In genomic region chr3:71586810-71587242, GRCh38 we compare ENCODE assay signal across 19 cellular contexts. TPM values are rescaled to one million over a fixed set of nuclear protein-coding genes. Genes with fewer than 3 reads are reported as not detected.
DNase-seq lines count a peak whose midpoint lies in the region; ATAC-seq and TF ChIP-seq lines count a peak whose summit lies in the region.
"Had no signal": no experiment of that assay in that cellular context is flagged by ENCODE, and none has a peak within 500 bp of the region (broad histone marks: within the 10 kb centered on the region; RNA-seq: fewer than 3 reads in every experiment).

No MANE protein-coding gene starts in this region.

- no peak overlapping the region for H3K4me3 Mint-ChIP-seq in CD8-positive, alpha-beta T cell
- no peak overlapping the region for H3K4me3 Mint-ChIP-seq in activated naive CD8-positive, alpha-beta T cell
- H3K4me3 Mint-ChIP-seq in neural crest cell: no peak overlapping the region
- H3K4me3 Mint-ChIP-seq in activated CD8-positive, alpha-beta memory T cell treated with anti-CD3 and anti-CD28 coated beads, Interleukin-2, amount 10 ng/mL, durations not matched to agents 7 days and 5 days: no peak overlapping the region
- H3K4me3 Mint-ChIP-seq: neural progenitor cell; stimulated activated memory B cell treated with anti-CD40 and anti-IgM and Interleukin-4, amounts not matched to agents 10 μg/mL and 1 μg/mL and 100 μg/mL, for 72 hours; T-cell had no signal

- CTCF ChIA-PET in CD8-positive, alpha-beta T cell (lab: Charles Lee): interaction anchor here (0.6 to 4.7 kb wide), 16 partner anchors 10 to 1522 kb away, joined by 3 to 55 read pairs (median 4); no protein-coding TSS in a partner anchor
- CTCF ChIA-PET in activated CD8-positive, alpha-beta memory T cell treated with anti-CD3 and anti-CD28 coated beads, Interleukin-2, amount 10 ng/mL, durations not matched to agents 7 days and 5 days (lab: Charles Lee): interaction anchor here (0.7 to 2.0 kb wide), 5 partner anchors 15 to 1036 kb away, joined by 3 to 4 read pairs (median 3); no protein-coding TSS in a partner anchor

- H3K79me2 ChIP-seq in KMS-11 (ENCODE audit: insufficient read depth, low read depth): no peaks in the 10 kb centered on the region

- POLR2A ChIA-PET in CD8-positive, alpha-beta T cell (lab: Charles Lee): no interaction called here

- peaks cover 14% of the 10 kb centered on the region for H3K36me3 Mint-ChIP-seq in CD8-positive, alpha-beta T cell
- no peaks in the 10 kb centered on the region for H3K36me3 Mint-ChIP-seq in activated naive CD8-positive, alpha-beta T cell
- H3K36me3 Mint-ChIP-seq in neural crest cell (ENCODE audit: low read depth): peaks cover 2% of the 10 kb centered on the region
- H3K36me3 Mint-ChIP-seq in activated CD8-positive, alpha-beta memory T cell treated with anti-CD3 and anti-CD28 coated beads, Interleukin-2, amount 10 ng/mL, durations not matched to agents 7 days and 5 days: no peaks in the 10 kb centered on the region
- H3K36me3 Mint-ChIP-seq: stimulated activated memory B cell treated with anti-CD40 and anti-IgM and Interleukin-4, amounts not matched to agents 10 μg/mL and 1 μg/mL and 100 μg/mL, for 72 hours had no signal

- no peaks in the 10 kb centered on the region for H3K27me3 ChIP-seq in CD8-positive, alpha-beta T cell (ENCODE audit: insufficient read depth, low read length)
- H3K27me3 ChIP-seq in KMS-11 (ENCODE audit: insufficient read depth, low read depth): no peaks in the 10 kb centered on the region
- H3K27me3 ChIP-seq: foreskin keratinocyte, hepatocyte, left lung, neural progenitor cell had no signal

- H3K4me3 ChIP-seq in CD8-positive, alpha-beta T cell (ENCODE audit: low read depth, low read length): no peak overlapping the region
- no peak overlapping the region for H3K4me3 ChIP-seq in KMS-11 (IDR thresholded peaks at IDR 0.05; ENCODE audit: insufficient read depth, low read depth, low read length)
- H3K4me3 ChIP-seq: hepatocyte, left lung, neural progenitor cell, psoas muscle had no signal

- no peaks in the 10 kb centered on the region for H4K20me1 ChIP-seq in KMS-11 (ENCODE audit: insufficient read depth)

- no peaks in the 10 kb centered on the region for H3K36me3 ChIP-seq in CD8-positive, alpha-beta T cell (ENCODE audit: insufficient read depth, low read length)
- H3K36me3 ChIP-seq in KMS-11 (ENCODE audit: insufficient read depth): no peaks in the 10 kb centered on the region
- H3K36me3 ChIP-seq: left lung, neural progenitor cell, thoracic aorta had no signal

- H3K4me1 ChIP-seq in CD8-positive, alpha-beta T cell (ENCODE audit: insufficient read depth, low read length): peaks cover 14% of the 10 kb centered on the region
- peaks cover 12% of the 10 kb centered on the region for H3K4me1 ChIP-seq in KMS-11 (ENCODE audit: low read depth, poor library complexity, severe bottlenecking)

- H3K4me2 ChIP-seq in KMS-11: no peak overlapping the region
- H3K4me2 ChIP-seq: neural progenitor cell had no signal

- H3K9me3 ChIP-seq in CD8-positive, alpha-beta T cell (ENCODE audit: low read length): no peaks in the 10 kb centered on the region
- H3K9me3 ChIP-seq: left lung, psoas muscle, thoracic aorta had no signal

- no peaks in the 10 kb centered on the region for H3K27me3 Mint-ChIP-seq in CD8-positive, alpha-beta T cell (ENCODE audit: low read depth)
- no peaks in the 10 kb centered on the region for H3K27me3 Mint-ChIP-seq in activated naive CD8-positive, alpha-beta T cell
- H3K27me3 Mint-ChIP-seq in neural crest cell (ENCODE audit: low read depth): peaks cover 24% of the 10 kb centered on the region
- H3K27me3 Mint-ChIP-seq in activated CD8-positive, alpha-beta memory T cell treated with anti-CD3 and anti-CD28 coated beads, Interleukin-2, amount 10 ng/mL, durations not matched to agents 7 days and 5 days: peaks cover 3% of the 10 kb centered on the region
- H3K27me3 Mint-ChIP-seq: stimulated activated memory B cell treated with anti-CD40 and anti-IgM and Interleukin-4, amounts not matched to agents 10 μg/mL and 1 μg/mL and 100 μg/mL, for 72 hours; T-cell had no signal

- H2AFZ ChIP-seq in KMS-11 (ENCODE audit: low read depth): no peak overlapping the region
- H2AFZ ChIP-seq: hepatocyte, neural progenitor cell had no signal

- ATAC-seq in CD8-positive, alpha-beta T cell: no peak
- no peak for ATAC-seq in activated CD8-positive, alpha-beta memory T cell treated with anti-CD3 and anti-CD28 coated beads, Interleukin-2, amount 10 ng/mL, durations not matched to agents 7 days and 5 days
- ATAC-seq: activated naive CD4-positive, alpha-beta T cell treated with anti-CD3 and anti-CD28 coated beads, Interleukin-2, amount 50 U/mL, for 72 hours; foreskin keratinocyte; left lung; psoas muscle; stimulated activated memory B cell treated with anti-CD40 and anti-IgM and Interleukin-4, amounts not matched to agents 10 μg/mL and 1 μg/mL and 100 μg/mL, for 72 hours; T-cell had no signal

- H3K9ac ChIP-seq in KMS-11: no peak overlapping the region
- H3K9ac ChIP-seq: neural progenitor cell had no signal

- H3K27ac ChIP-seq in CD8-positive, alpha-beta T cell (ENCODE audit: low read depth, low read length): no peak overlapping the region
- H3K27ac ChIP-seq in KMS-11: no peak overlapping the region
- H3K27ac ChIP-seq: foreskin keratinocyte, HL-60, neural progenitor cell had no signal

- no peak overlapping the region for H3K27ac Mint-ChIP-seq in CD8-positive, alpha-beta T cell
- peak overlapping the region; percentile 92 for H3K27ac Mint-ChIP-seq in activated naive CD8-positive, alpha-beta T cell
- H3K27ac Mint-ChIP-seq in neural crest cell (ENCODE audit: unreplicated experiment): no peak overlapping the region
- no peak overlapping the region for H3K27ac Mint-ChIP-seq in activated CD8-positive, alpha-beta memory T cell treated with anti-CD3 and anti-CD28 coated beads, Interleukin-2, amount 10 ng/mL, durations not matched to agents 7 days and 5 days
- H3K27ac Mint-ChIP-seq: activated naive CD4-positive, alpha-beta T cell treated with anti-CD3 and anti-CD28 coated beads, Interleukin-2, amount 50 U/mL, for 72 hours; neural progenitor cell; stimulated activated memory B cell treated with anti-CD40 and anti-IgM and Interleukin-4, amounts not matched to agents 10 μg/mL and 1 μg/mL and 100 μg/mL, for 72 hours had no signal

- intact Hi-C loops in CD8-positive, alpha-beta T cell (cut with DNase I, micrococcal nuclease): loop anchor here (1.0 to 10.0 kb wide), 9 partner anchors 282 to 1523 kb away; no protein-coding TSS in a partner anchor

- peaks cover 28% of the 10 kb centered on the region for H3K4me1 Mint-ChIP-seq in CD8-positive, alpha-beta T cell (ENCODE audit: low read depth)
- peaks cover 47% of the 10 kb centered on the region for H3K4me1 Mint-ChIP-seq in activated naive CD8-positive, alpha-beta T cell (ENCODE audit: low read depth)
- peaks cover 12% of the 10 kb centered on the region for H3K4me1 Mint-ChIP-seq in neural crest cell
- peaks cover 18% of the 10 kb centered on the region for H3K4me1 Mint-ChIP-seq in activated CD8-positive, alpha-beta memory T cell treated with anti-CD3 and anti-CD28 coated beads, Interleukin-2, amount 10 ng/mL, durations not matched to agents 7 days and 5 days

- peak; percentile 52 for TF ChIP-seq CTCF in CD8-positive, alpha-beta T cell (IDR thresholded peaks at IDR 0.05)
- TF ChIP-seq CTCF in KMS-11 (conservative IDR thresholded peaks at IDR 0.05; ENCODE audit: low read depth, low read length): peak; percentile 49; the same call in 1 of the 2 replicates
- TF ChIP-seq CTCF in neural crest cell (conservative IDR thresholded peaks at IDR 0.05): peak; percentile 21

- no peaks in the 10 kb centered on the region for H3K9me3 Mint-ChIP-seq in CD8-positive, alpha-beta T cell
- no peaks in the 10 kb centered on the region for H3K9me3 Mint-ChIP-seq in activated naive CD8-positive, alpha-beta T cell (ENCODE audit: low read depth)
- H3K9me3 Mint-ChIP-seq in neural crest cell: peaks cover 3% of the 10 kb centered on the region
- H3K9me3 Mint-ChIP-seq in activated CD8-positive, alpha-beta memory T cell treated with anti-CD3 and anti-CD28 coated beads, Interleukin-2, amount 10 ng/mL, durations not matched to agents 7 days and 5 days (ENCODE audit: low read depth): no peaks in the 10 kb centered on the region
- H3K9me3 Mint-ChIP-seq: activated naive CD4-positive, alpha-beta T cell treated with anti-CD3 and anti-CD28 coated beads, Interleukin-2, amount 50 U/mL, for 72 hours; stimulated activated memory B cell treated with anti-CD40 and anti-IgM and Interleukin-4, amounts not matched to agents 10 μg/mL and 1 μg/mL and 100 μg/mL, for 72 hours; T-cell had no signal

- no peak for DNase-seq in CD8-positive, alpha-beta T cell
- no peak for DNase-seq in neural crest cell (ENCODE audit: low read depth, low spot score)
- no peak for DNase-seq in NCI-H128 (lab: John Stamatoyannopoulos, UW; ENCODE audit: unreplicated experiment)
- no peak for DNase-seq in activated CD8-positive, alpha-beta memory T cell treated with anti-CD3 and anti-CD28 coated beads, Interleukin-2, amount 10 ng/mL, durations not matched to agents 7 days and 5 days
- no peak for DNase-seq in ureter (ENCODE audit: low spot score)
- DNase-seq: DMS79 treated with DMSO at 0.1 percent for 48 hours, foreskin keratinocyte, left lung, psoas muscle, Right ventricle myocardium superior had no signal

RNA-seq across cellular contexts. Expression of gene FOXP1, which starts 3.3 kb away (rescaled TPM):
- 100 to 1,000 TPM; 411 to 413 TPM for total RNA-seq in CD8-positive, alpha-beta T cell
- total RNA-seq in neural crest cell: 20.7 and 22.8 TPM in 2 replicates
- total RNA-seq in activated CD8-positive, alpha-beta memory T cell treated with anti-CD3 and anti-CD28 coated beads, Interleukin-2, amount 10 ng/mL, durations not matched to agents 7 days and 5 days: 10 to 100 TPM; 66.3 to 68.8 TPM
- total RNA-seq in ureter: 179 TPM
